9 cellular contexts compared by ENCODE assay signal in the genomic region with DNA sequence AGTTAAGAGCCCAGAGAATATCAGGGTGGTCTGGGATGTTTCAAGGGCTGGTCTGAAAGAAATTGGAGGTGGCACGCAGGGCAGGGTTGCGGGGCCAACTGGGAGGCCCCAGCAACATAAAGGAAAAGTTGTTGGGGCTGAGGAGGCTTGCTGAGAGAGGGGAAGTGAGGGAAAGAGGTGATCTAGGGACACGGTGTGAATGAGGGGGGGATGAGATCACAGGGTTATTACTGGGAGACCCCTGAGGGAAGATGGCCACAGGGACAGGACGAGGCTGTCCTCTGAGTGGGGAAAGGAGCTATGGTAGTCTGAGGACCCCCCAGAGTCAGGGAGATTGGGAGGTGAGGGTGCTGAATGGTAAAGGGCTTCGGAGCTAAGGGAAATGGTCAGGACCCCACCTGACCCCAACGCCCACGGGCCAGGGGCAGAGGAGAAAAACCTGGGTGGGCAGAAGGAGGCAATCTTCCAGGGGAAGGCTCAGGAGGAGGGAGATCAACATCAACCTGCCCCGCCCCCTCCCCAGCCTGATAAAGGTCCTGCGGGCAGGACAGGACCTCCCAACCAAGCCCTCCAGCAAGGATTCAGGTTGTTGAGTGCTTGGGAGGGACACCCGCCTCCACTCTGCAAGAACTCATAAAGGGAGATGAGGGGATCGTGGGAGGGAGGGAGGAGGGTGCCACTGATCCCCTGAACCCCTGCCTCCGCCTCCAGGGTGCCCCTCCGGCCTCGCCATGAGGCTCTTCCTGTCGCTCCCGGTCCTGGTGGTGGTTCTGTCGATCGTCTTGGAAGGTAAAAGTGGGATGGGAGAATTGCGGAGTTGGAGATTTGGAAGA. TPM values are rescaled to one million over a fixed set of nuclear protein-coding genes. Genes with fewer than 3 reads are reported as not detected.
DNase-seq lines count a peak whose midpoint lies in the region; ATAC-seq and TF ChIP-seq lines count a peak whose summit lies in the region.
"Not testable (repeated sequence)": the region's sequence is repeated elsewhere in the genome, so short reads cannot be mapped to it uniquely, and the experiment has no call there.
"Had no signal": no experiment of that assay in that cellular context is flagged by ENCODE, and none has a peak within 500 bp of the region (broad histone marks: within the 10 kb centered on the region; RNA-seq: fewer than 3 reads in every experiment).

No MANE protein-coding gene starts in this region.

- H3K23me2 ChIP-seq in H9 (ENCODE audit: insufficient read length, low read depth, low read length, poor library complexity, severe bottlenecking): not testable (repeated sequence)

- not testable (repeated sequence) for H2BK5ac ChIP-seq in H9 (ENCODE audit: insufficient read length, low read length)

- not testable (repeated sequence) for H2BK12ac ChIP-seq in H9 (ENCODE audit: insufficient read length, low read depth, low read length)

- H3K36me3 ChIP-seq in heart right ventricle: not testable (repeated sequence)

- not testable (repeated sequence) for DNase-seq in H9, heart right ventricle, naive B cell
- peak in 1 of 49 donors; percentile 68 for DNase-seq in substantia nigra (lab: John Stamatoyannopoulos, UW)

- not testable (repeated sequence) for H3K9me3 ChIP-seq in H9 (ENCODE audit: control insufficient read depth, low read depth, low read length); heart right ventricle

- H3K4me2 ChIP-seq in H9 (ENCODE audit: insufficient read depth, insufficient read length, low read length): peak overlapping the region; percentile 8

- H3K27me3 Mint-ChIP-seq in H9 (ENCODE audit: low read depth): peaks cover 38% of the 10 kb centered on the region
- H3K27me3 Mint-ChIP-seq in brain: peaks cover 33% of the 10 kb centered on the region
- peaks cover 3 to 43% (median 42%) of the 10 kb centered on the region in 3 donors for H3K27me3 Mint-ChIP-seq in naive B cell

- not testable (repeated sequence) for H4K20me1 ChIP-seq in H9 (ENCODE audit: control insufficient read depth, insufficient read depth, insufficient read length)

- H3K4me3 ChIP-seq in heart right ventricle: peak overlapping the region in 8 of 10 donors; percentile 16 to 46 (median 26)

- H2AK5ac ChIP-seq in H9 (ENCODE audit: insufficient read length, low read length): not testable (repeated sequence)

- not testable (repeated sequence) for H3K4me1 ChIP-seq in H9 (ENCODE audit: insufficient read depth, low read length)
- peaks cover 0 to 46% (median 17%) of the 10 kb centered on the region in 9 donors for H3K4me1 ChIP-seq in heart right ventricle

- H2BK15ac ChIP-seq in H9 (ENCODE audit: low read depth, low read length): peak overlapping the region; percentile 48; the same call in 1 of the 2 replicates

- H3K79me1 ChIP-seq in H9 (ENCODE audit: insufficient read depth, low read depth, low read length, poor library complexity, severe bottlenecking): not testable (repeated sequence)

- H4K8ac ChIP-seq in H9 (replicated peaks; ENCODE audit: insufficient read length, low read depth, low read length): not testable (repeated sequence)

- intact Hi-C loops in heart right ventricle (cut with DNase I): loop anchor here in 1 of 10 donors (1.0 kb wide), 1 partner anchor 24 kb away; no protein-coding TSS in a partner anchor

- not testable (repeated sequence) for H3K36me3 Mint-ChIP-seq in H9 (ENCODE audit: insufficient read depth in 1 of 3, low read depth in 3 of 3); brain; naive B cell

- ATAC-seq in SK-N-SH treated with all-trans-retinoic acid at 6 μM for 48 hours: peak; percentile 30
- peak in 7 of 8 donors; percentile 5 to 34 (median 14) for ATAC-seq in heart right ventricle
- ATAC-seq in naive B cell (ENCODE audit: low read depth in 2 of 2): peak in 1 of 2 donors; percentile 9

- not testable (repeated sequence) for H3K56ac ChIP-seq in H9 (ENCODE audit: insufficient read length, low read depth, low read length)

- H3K27ac ChIP-seq in H9 (ENCODE audit: insufficient read length, low read depth, low read length): not testable (repeated sequence)
- H3K27ac ChIP-seq in heart right ventricle (peak overlapping the region in 1 of 10 donors; percentile 54), substantia nigra (ENCODE audit: low read depth, low read length, poor library complexity, severe bottlenecking) (peak overlapping the region; percentile 8)

- H3K9me3 Mint-ChIP-seq in H9, brain, naive B cell: not testable (repeated sequence)

- not testable (repeated sequence) for H3K18ac ChIP-seq in H9 (ENCODE audit: insufficient read length, low read depth, low read length)

- TF ChIP-seq CTCF in H9 (conservative IDR thresholded peaks at IDR 0.05); brain (conservative IDR thresholded peaks at IDR 0.05); heart right ventricle (IDR thresholded peaks at IDR 0.05): not testable (repeated sequence)

- H2BK20ac ChIP-seq in H9 (ENCODE audit: low read depth, low read length, poor library complexity, severe bottlenecking): not testable (repeated sequence)

- H2AFZ ChIP-seq in H9 (ENCODE audit: low read length): not testable (repeated sequence)

- H3K4ac ChIP-seq in H9 (ENCODE audit: low read depth, low read length): not testable (repeated sequence)

- H3T11ph ChIP-seq in H9 (ENCODE audit: low read length): not testable (repeated sequence)

- H3K4me1 Mint-ChIP-seq in H9: peaks cover 14 to 19% of the 10 kb centered on the region in 2 experiments
- peaks cover 22% of the 10 kb centered on the region for H3K4me1 Mint-ChIP-seq in brain
- H3K4me1 Mint-ChIP-seq in naive B cell: peaks cover 10 to 16% (median 14%) of the 10 kb centered on the region in 3 donors

- H3K23ac ChIP-seq in H9 (ENCODE audit: insufficient read length, low read depth, low read length): not testable (repeated sequence)

- H4K5ac ChIP-seq in H9 (ENCODE audit: insufficient read length, low read depth, low read length): not testable (repeated sequence)

- not testable (repeated sequence) for H3K9ac ChIP-seq in H9 (ENCODE audit: extremely low read depth, insufficient read length, low read length)

- peak overlapping the region; percentile 83 for H3K14ac ChIP-seq in H9 (ENCODE audit: insufficient read depth, low read length)

- not testable (repeated sequence) for H3K27me3 ChIP-seq in H9 (ENCODE audit: insufficient read depth, low read length); heart right ventricle

- H3K4me3 Mint-ChIP-seq in H9: peak overlapping the region; percentile 54 to 69
- H3K4me3 Mint-ChIP-seq in brain: peak overlapping the region; percentile 18 to 72 (median 69)
- H3K4me3 Mint-ChIP-seq in naive B cell: peak overlapping the region in 7 of 8 donors; percentile 31 to 77 (median 66)

- H4K91ac ChIP-seq in H9 (ENCODE audit: insufficient read length, low read depth, low read length): not testable (repeated sequence)

- not testable (repeated sequence) for H3K79me2 ChIP-seq in H9 (ENCODE audit: insufficient read depth, low read length)

- H3K27ac Mint-ChIP-seq in H9 (peak overlapping the region in 2 of 3 experiments; percentile 70 to 94; a peak in 4 of 7 replicates), brain (peak overlapping the region; percentile 62 to 90 (median 78)), naive B cell (peak overlapping the region in 3 of 6 donors; percentile 81 to 91 (median 85))

- WGBS in H9 (ENCODE audit: extremely low coverage, insufficient read length, low lambda C conversion rate): no CpG with 5 or more reads among the region's 19 CpGs
- WGBS in heart right ventricle, 2 donors: 36 to 59% methylated on average over 15 to 19 of the region's 19 CpGs

- peak overlapping the region; percentile 65 for H2BK120ac ChIP-seq in H9 (ENCODE audit: low read depth, low read length, poor library complexity, severe bottlenecking)

RNA-seq across cellular contexts. Expression of gene APOC1, which starts 12.1 kb away (rescaled TPM):
- total RNA-seq in H9 (2021) (77.0 and 78.1 TPM in 2 replicates), heart right ventricle (10 to 100 TPM in 1 of 10 donors, 1 to 10 TPM in 4, not detected in 5; 1.4 to 13.5 (median 1.6) TPM)
- polyA plus RNA-seq in brain (ENCODE audit: insufficient read depth, low read depth, low replicate concordance) (46.6 TPM), heart right ventricle (1 to 10 TPM; 3.6 to 5.3 TPM), naive B cell (ENCODE audit: low read depth in 6 of 6) (not detected)
- total RNA-seq: CD4-positive, CD25-positive, alpha-beta regulatory T cell had no signal
- polyA plus RNA-seq: CD4-positive, CD25-positive, alpha-beta regulatory T cell had no signal

RNA-seq across cellular contexts. Expression of gene APOC4, which starts 15.6 kb away (rescaled TPM):
- total RNA-seq in H9 (2021) (not detected in 2 replicates), heart right ventricle (not detected)
- polyA plus RNA-seq in brain (ENCODE audit: insufficient read depth, low read depth, low replicate concordance) (not detected), heart right ventricle (not detected), naive B cell (ENCODE audit: low read depth in 6 of 6) (not detected)
- total RNA-seq: CD4-positive, CD25-positive, alpha-beta regulatory T cell; renal cortical epithelial cell; subcutaneous adipose tissue had no signal
- polyA plus RNA-seq: CD4-positive, CD25-positive, alpha-beta regulatory T cell had no signal

RNA-seq across cellular contexts. Expression of gene APOC2, which starts 19.4 kb away (rescaled TPM):
- not detected in 2 replicates for total RNA-seq in H9 (2021)
- 19.3 TPM for polyA plus RNA-seq in brain (ENCODE audit: insufficient read depth, low read depth, low replicate concordance)
- total RNA-seq in heart right ventricle: under 1 TPM in 2 of 10 donors, not detected in 8; 0.65 to 0.79 TPM
- under 1 TPM; 0.36 to 0.66 TPM for polyA plus RNA-seq in heart right ventricle
- polyA plus RNA-seq in naive B cell (ENCODE audit: low read depth in 6 of 6): not detected
- total RNA-seq: CD4-positive, CD25-positive, alpha-beta regulatory T cell; renal cortical epithelial cell had no signal
- polyA plus RNA-seq: CD4-positive, CD25-positive, alpha-beta regulatory T cell had no signal

RNA-seq across cellular contexts. Expression of gene APOE, which starts 20.9 kb away (rescaled TPM):
- total RNA-seq in H9 (2021) (530 and 547 TPM in 2 replicates), heart right ventricle (10 to 100 TPM in 9 of 10 donors, 1 to 10 TPM in 1; 6.0 to 29.5 (median 20.6) TPM)
- polyA plus RNA-seq in brain (ENCODE audit: insufficient read depth, low read depth, low replicate concordance) (407 TPM), heart right ventricle (10 to 100 TPM; 63.6 to 77.8 TPM), naive B cell (ENCODE audit: low read depth in 6 of 6) (not detected)
- polyA plus RNA-seq: CD4-positive, CD25-positive, alpha-beta regulatory T cell had no signal

RNA-seq across cellular contexts. Expression of gene CLPTM1, which starts 28.7 kb away (rescaled TPM):
- total RNA-seq in H9 (2021) (82.0 and 83.9 TPM in 2 replicates), heart right ventricle (100 to 1,000 TPM in 4 of 10 donors, 10 to 100 TPM in 6; 81.1 to 130 (median 95.7) TPM)
- polyA plus RNA-seq in brain (ENCODE audit: insufficient read depth, low read depth, low replicate concordance) (141 TPM), heart right ventricle (100 to 1,000 TPM in 1 of 2 donors, 10 to 100 TPM in 1; 72.1 to 123 TPM), naive B cell (ENCODE audit: low read depth in 6 of 6) (10 to 100 TPM; 17.5 to 27.2 (median 20.1) TPM)

Comparison
In these comparisons a context has a peak if more than half of its experiments do, and no peak if none do; other contexts are left out.
1. RNA of gene APOC2, which starts 19.4 kb away (polyA plus RNA-seq): 19.3 TPM in brain (single experiment); 0.36 to 0.66 TPM in heart right ventricle and not detected in naive B cell; every median in the first group is over 10 times any median in the second.
2. Peak in every context shown above with its lines, with median percentiles within 50 percentile points of each other: H3K4me3 Mint-ChIP-seq.